9 cellular contexts compared by ENCODE assay signal in the genomic region with DNA sequence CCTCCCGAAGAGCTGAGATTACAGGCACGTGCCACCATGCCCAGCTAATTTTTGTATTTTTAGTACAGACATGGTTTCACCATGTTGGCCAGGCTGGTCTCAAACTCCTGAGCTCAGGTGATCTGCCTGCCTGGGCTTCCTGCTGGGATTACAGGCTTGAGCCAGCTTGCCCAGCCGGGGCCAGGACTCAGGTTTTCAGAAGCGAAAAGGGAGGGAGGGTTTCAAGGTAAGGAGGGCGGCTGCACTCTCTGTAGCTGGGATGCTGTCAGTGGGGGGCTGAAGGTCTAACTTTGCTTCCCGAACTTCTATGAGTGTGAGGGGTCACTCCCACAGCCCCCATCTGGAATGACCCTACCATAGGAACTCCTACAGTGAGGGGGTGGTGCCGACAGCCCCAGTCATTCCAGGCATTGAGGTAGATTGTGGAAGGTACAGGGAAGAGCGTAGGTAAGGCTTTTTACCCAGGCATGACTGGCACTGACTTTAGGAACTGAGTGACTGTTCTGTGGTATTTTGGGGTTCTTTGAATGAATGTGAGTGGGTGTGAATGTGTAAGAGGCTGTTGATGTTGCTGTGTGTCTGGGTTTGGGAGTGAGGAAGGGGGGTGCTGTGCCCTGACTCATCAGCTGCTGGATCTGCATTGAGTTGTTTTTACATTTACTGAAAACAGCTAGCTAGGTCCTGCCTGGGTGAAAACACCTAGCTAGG. TPM values are rescaled to one million over a fixed set of nuclear protein-coding genes. Genes with fewer than 3 reads are reported as not detected.
DNase-seq lines count a peak whose midpoint lies in the region; ATAC-seq and TF ChIP-seq lines count a peak whose summit lies in the region.
"Had no signal": no experiment of that assay in that cellular context is flagged by ENCODE, and none has a peak within 500 bp of the region (broad histone marks: within the 10 kb centered on the region; RNA-seq: fewer than 3 reads in every experiment).

No MANE protein-coding gene starts in this region.

- no peak overlapping the region for H3K27ac ChIP-seq in foreskin keratinocyte

- no peaks in the 10 kb centered on the region for H3K9me3 ChIP-seq in mucosa of descending colon

- TF ChIP-seq CTCF in foreskin keratinocyte (conservative IDR thresholded peaks at IDR 0.05): no peak
- no peak for TF ChIP-seq CTCF in mucosa of descending colon (IDR thresholded peaks at IDR 0.05)

- H3K4me1 ChIP-seq in foreskin keratinocyte (no peaks in the 10 kb centered on the region), mucosa of descending colon (ENCODE audit: low read depth) (peaks cover 22% of the 10 kb centered on the region)

- no peak overlapping the region for H3K4me3 ChIP-seq in mucosa of descending colon

- DNase-seq in HK-2 (ENCODE audit: unreplicated experiment): peak; percentile 51
- peak; percentile 65 for DNase-seq in activated CD8-positive, alpha-beta memory T cell treated with anti-CD3 and anti-CD28 coated beads for 24 hours
- peak; percentile 60 to 62 for DNase-seq in foreskin keratinocyte
- peak; percentile 37 to 68 for DNase-seq in stimulated activated CD8-positive, alpha-beta memory T cell treated with anti-CD3 and anti-CD28 coated beads, Interleukin-15, amount 100 ng/mL, for 48 hours (ENCODE audit: low read depth in 2 of 2)
- DNase-seq in mucosa of gallbladder (ENCODE audit: low spot score): no peak
- no peak for DNase-seq in mucosa of descending colon
- no peak for DNase-seq in 8988T
- no peak for DNase-seq in NCI-H2107 (lab: John Stamatoyannopoulos, UW)

- peaks cover 55% of the 10 kb centered on the region for H3K27me3 ChIP-seq in foreskin keratinocyte

- intact Hi-C loops in mucosa of descending colon (cut with DNase I, micrococcal nuclease): no loop called here

- peak; percentile 68 for ATAC-seq in foreskin keratinocyte
- ATAC-seq in mucosa of descending colon: no peak
- ATAC-seq: Panc1 had no signal

- no peaks in the 10 kb centered on the region for H3K36me3 ChIP-seq in mucosa of descending colon (ENCODE audit: low read depth)

RNA-seq across cellular contexts. Expression of gene C1QL1, which starts 3.8 kb away (rescaled TPM):
- total RNA-seq in foreskin keratinocyte: 0.17 and 0.18 TPM in 2 replicates
- 0.26 and 0.36 TPM in 2 replicates for polyA plus RNA-seq in foreskin keratinocyte
- 3.2 TPM for total RNA-seq in mucosa of gallbladder
- total RNA-seq in mucosa of descending colon: 1 to 10 TPM in 1 of 3 donors, under 1 TPM in 2; 0.29 to 6.5 (median 0.60) TPM

RNA-seq across cellular contexts. Expression of gene KIF18B, which starts 24.4 kb away (rescaled TPM):
- total RNA-seq in foreskin keratinocyte (17.0 and 23.2 TPM in 2 replicates), mucosa of gallbladder (1.4 TPM), mucosa of descending colon (10 to 100 TPM in 1 of 3 donors, 1 to 10 TPM in 2; 2.2 to 10.3 (median 4.6) TPM)
- 8.7 and 12.6 TPM in 2 replicates for polyA plus RNA-seq in foreskin keratinocyte

RNA-seq across cellular contexts. Expression of gene GFAP, which starts 56.6 kb away (rescaled TPM):
- 0.10 and 0.39 TPM in 2 replicates for total RNA-seq in foreskin keratinocyte
- polyA plus RNA-seq in foreskin keratinocyte: 0.13 and 0.17 TPM in 2 replicates
- total RNA-seq in mucosa of gallbladder: 0.09 TPM
- under 1 TPM in 2 of 3 donors, not detected in 1; 0.23 to 0.47 TPM for total RNA-seq in mucosa of descending colon

Comparison
In these comparisons a context has a peak if more than half of its experiments do, and no peak if none do; other contexts are left out.
1. DNase-seq: peak in HK-2 (single experiment), activated CD8-positive, alpha-beta memory T cell treated with anti-CD3 and anti-CD28 coated beads for 24 hours (single experiment), foreskin keratinocyte (2 of 2) and stimulated activated CD8-positive, alpha-beta memory T cell treated with anti-CD3 and anti-CD28 coated beads, Interleukin-15, amount 100 ng/mL, for 48 hours (2 of 2); none in mucosa of gallbladder (single experiment), mucosa of descending colon (0 of 3), 8988T (single experiment) and NCI-H2107 (single experiment).